In genomic region chr6:16697437-16698162, GRCh38 we compare ENCODE assay signal across 13 cellular contexts.
DNase-seq lines count a peak whose midpoint lies in the region; ATAC-seq and TF ChIP-seq lines count a peak whose summit lies in the region.
"Had no signal": no experiment of that assay in that cellular context is flagged by ENCODE, and none has a peak within 500 bp of the region (broad histone marks: within the 10 kb centered on the region; RNA-seq: fewer than 3 reads in every experiment).

No MANE protein-coding gene starts in this region.

- peak overlapping the region; percentile 1 for H3K4me3 Mint-ChIP-seq in activated CD4-positive, alpha-beta T cell treated with anti-CD3 and anti-CD28 coated beads, Interleukin-2, amount 10 ng/mL, durations not matched to agents 7 days and 5 days
- peak overlapping the region; percentile 59 to 65 for H3K4me3 Mint-ChIP-seq in stimulated activated naive B cell treated with anti-CD40 and anti-IgM and Interleukin-4, amounts not matched to agents 10 μg/mL and 1 μg/mL and 100 μg/mL, for 72 hours
- H3K4me3 Mint-ChIP-seq: endodermal cell had no signal

- no peaks in the 10 kb centered on the region for H3K9me2 ChIP-seq in OCI-LY7 (ENCODE audit: insufficient read depth, low read length)

- no peaks in the 10 kb centered on the region for H3K79me2 ChIP-seq in OCI-LY7 (ENCODE audit: insufficient read depth, low read depth, low read length)

- CTCF ChIA-PET in activated CD4-positive, alpha-beta T cell treated with anti-CD3 and anti-CD28 coated beads, Interleukin-2, amount 10 ng/mL, durations not matched to agents 7 days and 5 days (lab: Charles Lee), result interaction anchor here (0.9 to 1.4 kb wide), 5 partner anchors 10 to 186 kb away, joined by 3 to 5 read pairs (median 3); no protein-coding TSS in a partner anchor
- CTCF ChIA-PET in OCI-LY7 (lab: Charles Lee; ENCODE audit: unreplicated experiment), result no interaction called here

- ATAC-seq in foreskin keratinocyte, result no peak
- ATAC-seq in stimulated activated naive B cell treated with anti-CD40 and anti-IgM and Interleukin-4, amounts not matched to agents 10 μg/mL and 1 μg/mL and 100 μg/mL, for 72 hours (replicated peaks), result no peak

- H4K20me1 ChIP-seq in OCI-LY7 (ENCODE audit: insufficient read depth, low read length), result no peaks in the 10 kb centered on the region

- H3K4me1 ChIP-seq in Peyer's patch, result peaks cover 0 to 18% (median 0%) of the 10 kb centered on the region in 4 donors
- H3K4me1 ChIP-seq in foreskin keratinocyte, result peaks cover 19% of the 10 kb centered on the region
- H3K4me1 ChIP-seq in left ventricle myocardium inferior, result peaks cover 52% of the 10 kb centered on the region
- no peaks in the 10 kb centered on the region for H3K4me1 ChIP-seq in OCI-LY7 (ENCODE audit: insufficient read depth, low read length, poor library complexity, severe bottlenecking)

- H3K27me3 Mint-ChIP-seq in activated CD4-positive, alpha-beta T cell treated with anti-CD3 and anti-CD28 coated beads, Interleukin-2, amount 10 ng/mL, durations not matched to agents 7 days and 5 days, result no peaks in the 10 kb centered on the region
- H3K27me3 Mint-ChIP-seq in stimulated activated naive B cell treated with anti-CD40 and anti-IgM and Interleukin-4, amounts not matched to agents 10 μg/mL and 1 μg/mL and 100 μg/mL, for 72 hours, result no peaks in the 10 kb centered on the region

- H3K27ac Mint-ChIP-seq in activated CD4-positive, alpha-beta T cell treated with anti-CD3 and anti-CD28 coated beads, Interleukin-2, amount 10 ng/mL, durations not matched to agents 7 days and 5 days, result peak overlapping the region; percentile 48
- peak overlapping the region; percentile 88 for H3K27ac Mint-ChIP-seq in stimulated activated naive B cell treated with anti-CD40 and anti-IgM and Interleukin-4, amounts not matched to agents 10 μg/mL and 1 μg/mL and 100 μg/mL, for 72 hours
- H3K27ac Mint-ChIP-seq: endodermal cell had no signal

- POLR2A ChIA-PET in activated CD4-positive, alpha-beta T cell treated with anti-CD3 and anti-CD28 coated beads, Interleukin-2, amount 10 ng/mL, durations not matched to agents 7 days and 5 days (lab: Charles Lee), result no interaction called here
- POLR2A ChIA-PET in OCI-LY7 (lab: Charles Lee), result interaction anchor here (0.6 to 1.0 kb wide), 3 partner anchors 9 to 846 kb away, joined by 3 read pairs; no protein-coding TSS in a partner anchor

- DNase-seq in activated CD4-positive, alpha-beta T cell treated with anti-CD3 and anti-CD28 coated beads, Interleukin-2, amount 10 ng/mL, durations not matched to agents 7 days and 5 days, result no peak
- no peak for DNase-seq in activated CD4-positive, alpha-beta T cell treated with anti-CD3 and anti-CD28 coated beads for 4 hours
- no peak for DNase-seq in Peyer's patch
- DNase-seq in foreskin keratinocyte, result no peak
- no peak for DNase-seq in stimulated activated naive B cell treated with anti-CD40 and anti-IgM and Interleukin-4, amounts not matched to agents 10 μg/mL and 1 μg/mL and 100 μg/mL, for 72 hours
- no peak for DNase-seq in left ventricle myocardium inferior
- DNase-seq in stimulated activated CD4-positive, alpha-beta T cell treated with anti-CD3 and anti-CD28 coated beads, Interleukin-4, amount 100 ng/mL, for 24 hours, result no peak
- no peak for DNase-seq in OCI-LY7 (ENCODE audit: low spot score)
- DNase-seq: amniotic stem cell, endodermal cell, hippocampal formation, NCI-H510A had no signal

- no peaks in the 10 kb centered on the region for H3K36me3 ChIP-seq in Peyer's patch
- no peaks in the 10 kb centered on the region for H3K36me3 ChIP-seq in left ventricle myocardium inferior
- H3K36me3 ChIP-seq in OCI-LY7 (ENCODE audit: insufficient read depth, low read length), result no peaks in the 10 kb centered on the region
- H3K36me3 ChIP-seq: SJSA1 had no signal

- H3K27ac ChIP-seq in Peyer's patch, result peak overlapping the region in 3 of 4 donors; percentile 4 to 38 (median 10)
- peak overlapping the region; percentile 88 for H3K27ac ChIP-seq in foreskin keratinocyte
- H3K27ac ChIP-seq in left ventricle myocardium inferior (replicated peaks), result no peak overlapping the region
- no peak overlapping the region for H3K27ac ChIP-seq in OCI-LY7 (ENCODE audit: low read depth, low read length, poor library complexity, severe bottlenecking)
- H3K27ac ChIP-seq: SJSA1 had no signal

- H3K9me3 ChIP-seq in Peyer's patch (no peaks in the 10 kb centered on the region), left ventricle myocardium inferior (replicated peaks) (no peaks in the 10 kb centered on the region), OCI-LY7 (ENCODE audit: low read length) (no peaks in the 10 kb centered on the region)
- H3K9me3 ChIP-seq: SJSA1 had no signal

- TF ChIP-seq CTCF in Peyer's patch (IDR thresholded peaks at IDR 0.05) (no peak), foreskin keratinocyte (conservative IDR thresholded peaks at IDR 0.05) (no peak), left ventricle myocardium inferior (IDR thresholded peaks at IDR 0.05; ENCODE audit: borderline replicate concordance) (no peak), OCI-LY7 (conservative IDR thresholded peaks at IDR 0.05; ENCODE audit: low read length) (no peak)

- H3K4me3 ChIP-seq in Peyer's patch, result no peak overlapping the region
- no peak overlapping the region for H3K4me3 ChIP-seq in left ventricle myocardium inferior
- H3K4me3 ChIP-seq in OCI-LY7 (ENCODE audit: low read depth, low read length, poor library complexity, severe bottlenecking), result no peak overlapping the region
- H3K4me3 ChIP-seq: SJSA1 had no signal

- H3K36me3 Mint-ChIP-seq in activated CD4-positive, alpha-beta T cell treated with anti-CD3 and anti-CD28 coated beads, Interleukin-2, amount 10 ng/mL, durations not matched to agents 7 days and 5 days (ENCODE audit: low read depth), result peaks cover 16% of the 10 kb centered on the region
- peaks cover 25 to 34% of the 10 kb centered on the region in 2 donors for H3K36me3 Mint-ChIP-seq in stimulated activated naive B cell treated with anti-CD40 and anti-IgM and Interleukin-4, amounts not matched to agents 10 μg/mL and 1 μg/mL and 100 μg/mL, for 72 hours

- H2AFZ ChIP-seq in OCI-LY7 (ENCODE audit: low read length), result no peak overlapping the region

- H3K4me1 Mint-ChIP-seq in activated CD4-positive, alpha-beta T cell treated with anti-CD3 and anti-CD28 coated beads, Interleukin-2, amount 10 ng/mL, durations not matched to agents 7 days and 5 days, result peaks cover 64% of the 10 kb centered on the region
- peaks cover 47 to 72% of the 10 kb centered on the region in 2 donors for H3K4me1 Mint-ChIP-seq in stimulated activated naive B cell treated with anti-CD40 and anti-IgM and Interleukin-4, amounts not matched to agents 10 μg/mL and 1 μg/mL and 100 μg/mL, for 72 hours

- no TSS peak for BruUV-seq in OCI-LY7 (replicated peaks; lab: Mats Ljungman, UMichigan)

- H3K27me3 ChIP-seq in Peyer's patch (no peaks in the 10 kb centered on the region), foreskin keratinocyte (no peaks in the 10 kb centered on the region), left ventricle myocardium inferior (ENCODE audit: low read depth) (no peaks in the 10 kb centered on the region)
- H3K27me3 ChIP-seq: SJSA1 had no signal

- H3K4me2 ChIP-seq in OCI-LY7 (ENCODE audit: low read length), result no peak overlapping the region

- peaks cover 2% of the 10 kb centered on the region for H3K9me3 Mint-ChIP-seq in activated CD4-positive, alpha-beta T cell treated with anti-CD3 and anti-CD28 coated beads, Interleukin-2, amount 10 ng/mL, durations not matched to agents 7 days and 5 days
- H3K9me3 Mint-ChIP-seq in stimulated activated naive B cell treated with anti-CD40 and anti-IgM and Interleukin-4, amounts not matched to agents 10 μg/mL and 1 μg/mL and 100 μg/mL, for 72 hours, result peaks cover 3 to 5% of the 10 kb centered on the region in 2 donors

- TF ChIP-seq POLR2A in Peyer's patch (IDR thresholded peaks at IDR 0.05), result no peak

- intact Hi-C loops in left ventricle myocardium inferior (cut with micrococcal nuclease), result no loop called here
- intact Hi-C loops in OCI-LY7 (cut with micrococcal nuclease; ENCODE audit: unreplicated experiment), result no loop called here

Comparison
In these comparisons a context has a peak if more than half of its experiments do, and no peak if none do; other contexts are left out.
1. H3K27ac ChIP-seq: peak in Peyer's patch (3 of 4) and foreskin keratinocyte (single experiment); none in left ventricle myocardium inferior (single experiment) and OCI-LY7 (single experiment).